In the genomic region with DNA sequence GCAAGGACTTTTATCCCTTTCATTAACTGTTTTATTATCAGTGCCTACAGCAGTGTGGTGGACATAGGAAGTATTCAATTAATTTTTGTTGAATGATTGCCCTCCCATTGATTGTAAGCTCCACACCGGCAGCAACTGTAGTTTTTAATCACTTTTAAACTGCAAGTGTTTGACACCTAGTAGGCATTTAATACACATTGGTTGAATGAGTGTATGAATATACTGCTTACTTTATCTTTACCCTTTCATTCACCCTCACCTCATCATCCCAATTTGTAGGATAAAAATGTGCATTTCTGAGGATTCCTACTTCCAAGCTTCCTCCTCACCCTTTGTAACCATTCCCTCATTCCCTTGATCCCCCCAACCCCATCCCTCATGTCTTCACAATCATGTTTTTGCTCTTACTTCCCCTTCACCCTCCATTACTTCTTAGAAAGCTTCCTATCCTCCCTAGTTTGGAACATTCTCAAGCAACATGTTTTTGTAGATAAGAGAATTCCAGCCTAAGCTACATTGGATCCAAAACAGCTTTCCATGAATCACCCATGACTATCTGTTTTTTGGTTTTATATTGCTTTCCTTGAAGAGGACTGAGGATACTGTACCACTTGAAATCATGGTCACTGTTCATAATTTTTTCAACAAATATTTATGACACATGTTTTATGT, we compare ENCODE assay signal across 24 cellular contexts. TPM values are rescaled to one million over a fixed set of nuclear protein-coding genes. Genes with fewer than 3 reads are reported as not detected.
A peak's percentile ranks its signal among the peaks of the same experiment; 100 is the strongest.
DNase-seq lines count a peak whose midpoint lies in the region; ATAC-seq, FAIRE-seq and TF ChIP-seq lines count a peak whose summit lies in the region.
"Had no signal": no experiment of that assay in that cellular context is flagged by ENCODE, and none has a peak within 500 bp of the region (broad histone marks: within the 10 kb centered on the region; RNA-seq: fewer than 3 reads in every experiment).

No MANE protein-coding gene starts in this region.

- no peaks in the 10 kb centered on the region for H3K27me3 ChIP-seq in brain microvascular endothelial cell (replicated peaks)
- peaks cover 13% of the 10 kb centered on the region; the same call in 1 of the 2 replicates for H3K27me3 ChIP-seq in iPS-20b (ENCODE audit: insufficient read depth, low read length)
- no peaks in the 10 kb centered on the region for H3K27me3 ChIP-seq in testis
- H3K27me3 ChIP-seq: breast epithelium, foreskin keratinocyte had no signal

- peak overlapping the region; percentile 66; the same call in 1 of the 2 replicates for H3K9ac ChIP-seq in iPS-20b (ENCODE audit: low read depth, low read length)

- H3K9me3 ChIP-seq in iPS-20b (ENCODE audit: insufficient read depth, low read depth, low read length) (no peaks in the 10 kb centered on the region), testis (no peaks in the 10 kb centered on the region)
- H3K9me3 ChIP-seq: breast epithelium, right atrium auricular region had no signal

- no peak for TF ChIP-seq CTCF in AG09309 (IDR thresholded peaks at IDR 0.05; ENCODE audit: control insufficient read depth, insufficient read depth, low read depth, low read length, missing control alignments)
- no peak for TF ChIP-seq CTCF in brain microvascular endothelial cell (IDR thresholded peaks at IDR 0.05; ENCODE audit: low read depth, low read length, missing control alignments)
- TF ChIP-seq CTCF in testis (IDR thresholded peaks at IDR 0.05), result no peak

- H3K27ac ChIP-seq in brain microvascular endothelial cell (peak overlapping the region; percentile 17), iPS-20b (ENCODE audit: low read length) (no peak overlapping the region), testis (no peak overlapping the region)
- H3K27ac ChIP-seq: breast epithelium, foreskin keratinocyte, right atrium auricular region had no signal

- no peak overlapping the region for H3K4me3 ChIP-seq in AG09309 (ENCODE audit: control insufficient read depth, low read depth, low read length)
- H3K4me3 ChIP-seq in brain microvascular endothelial cell (ENCODE audit: low read depth, low read length), result no peak overlapping the region
- no peak overlapping the region for H3K4me3 ChIP-seq in iPS-20b (ENCODE audit: low read length)
- H3K4me3 ChIP-seq in testis, result no peak overlapping the region
- H3K4me3 ChIP-seq: right atrium auricular region had no signal

- intact Hi-C loops in testis (cut with DNase I; ENCODE audit: low total_unique reads), result loop anchor here (5.0 kb wide), 1 partner anchor 67 kb away; no protein-coding TSS in a partner anchor

- ATAC-seq in GM21447 (IDR thresholded peaks at IDR 0.05; ENCODE audit: unreplicated experiment), result no peak
- ATAC-seq: foreskin keratinocyte, natural killer cell had no signal

- H3K4me1 ChIP-seq in iPS-20b (ENCODE audit: insufficient read depth, low read length), result peaks cover 27% of the 10 kb centered on the region
- H3K4me1 ChIP-seq in testis, result no peaks in the 10 kb centered on the region
- H3K4me1 ChIP-seq: breast epithelium, foreskin keratinocyte had no signal

- H3K36me3 ChIP-seq in brain microvascular endothelial cell (replicated peaks), result peaks cover 2% of the 10 kb centered on the region
- no peaks in the 10 kb centered on the region for H3K36me3 ChIP-seq in iPS-20b (ENCODE audit: insufficient read depth, low read depth, low read length)
- H3K36me3 ChIP-seq in testis (ENCODE audit: low read depth, missing control alignments), result no peaks in the 10 kb centered on the region
- H3K36me3 ChIP-seq: breast epithelium, right atrium auricular region had no signal

- DNase-seq in AG09309 (ENCODE audit: low read depth) (peak; percentile 18), HS-27A (ENCODE audit: low read depth) (peak; percentile 17), brain microvascular endothelial cell (no peak), frontal cortex (ENCODE audit: low spot score in 2 of 2) (no peak), testis (no peak), NCI-H1417 (lab: John Stamatoyannopoulos, UW) (no peak)
- DNase-seq: activated CD4-positive, alpha-beta T cell treated with anti-CD3 and anti-CD28 coated beads, Interleukin-2, amount 50 U/mL, for 48 hours; activated naive CD4-positive, alpha-beta T cell treated with anti-CD3 and anti-CD28 coated beads, Interleukin-2, amount 50 U/mL, for 16 hours; activated T-cell treated with anti-CD3 and anti-CD28 coated beads, Interleukin-2, amount 50 U/mL, for 24 hours; foreskin keratinocyte; natural killer cell; NCI-H1048; NCI-H2107; NCI-H82 had no signal

- in situ Hi-C loops in brain microvascular endothelial cell (cut with HindIII; ENCODE audit: low pct_ligation_motif_present, low sequenced_read_pairs), result no loop called here

- 86 to 89% methylated on average over 1 of the region's 1 CpG for WGBS in testis, 2 donors

- no peak for TF ChIP-seq POLR2A in testis (IDR thresholded peaks at IDR 0.05)

- no peak for FAIRE-seq in frontal cortex (lab: Jason Lieb, UNC)
- FAIRE-seq: G401.6, GM12892, RCC 7860 had no signal

RNA-seq across cellular contexts. Expression of a gene that starts 1.0 kb away (rescaled TPM):
- 5.7 TPM for total RNA-seq in frontal cortex
- 10 to 100 TPM; 52.0 to 66.9 TPM for total RNA-seq in testis
- 160 TPM for polyA plus RNA-seq in testis (ENCODE audit: insufficient read depth, low read depth, low replicate concordance)
- total RNA-seq: foreskin keratinocyte, lower leg skin, right atrium auricular region had no signal
- polyA plus RNA-seq: AG04450, IgD-negative memory B cell had no signal

RNA-seq across cellular contexts. Expression of a gene that starts 2.2 kb away (rescaled TPM):
- 34.2 TPM for total RNA-seq in frontal cortex
- total RNA-seq in testis, result 10 to 100 TPM; 57.3 to 58.3 TPM
- polyA plus RNA-seq in testis (ENCODE audit: insufficient read depth, low read depth, low replicate concordance), result 21.8 TPM

Comparison
In these comparisons a context has a peak if more than half of its experiments do, and no peak if none do; other contexts are left out.
1. DNase-seq: peak in AG09309 (single experiment) and HS-27A (single experiment); none in brain microvascular endothelial cell (single experiment), frontal cortex (0 of 2), testis (single experiment) and NCI-H1417 (0 of 3).